In genomic region chr12:27331927-27332324, GRCh38 we compare ENCODE assay signal across 9 cellular contexts. TPM values are rescaled to one million over a fixed set of nuclear protein-coding genes. Genes with fewer than 3 reads are reported as not detected.
DNase-seq lines count a peak whose midpoint lies in the region; ATAC-seq and TF ChIP-seq lines count a peak whose summit lies in the region.
"Had no signal": no experiment of that assay in that cellular context is flagged by ENCODE, and none has a peak within 500 bp of the region (broad histone marks: within the 10 kb centered on the region; RNA-seq: fewer than 3 reads in every experiment).

No MANE protein-coding gene starts in this region.

- H3K9me2 ChIP-seq in OCI-LY1 (ENCODE audit: low read depth, low read length), result no peaks in the 10 kb centered on the region

- TF ChIP-seq CTCF in OCI-LY1 (IDR thresholded peaks at IDR 0.05; ENCODE audit: low read length) (no peak), dorsolateral prefrontal cortex (IDR thresholded peaks at IDR 0.05 in 54 of 56, conservative IDR thresholded peaks at IDR 0.05 in 2 of 56; ENCODE audit: low read depth in 1 of 56, partially characterized antibody in 56 of 56) (no peak), neural crest cell (conservative IDR thresholded peaks at IDR 0.05) (no peak)

- ATAC-seq in GM21381 (IDR thresholded peaks at IDR 0.05; ENCODE audit: unreplicated experiment) (no peak), GM19035 (IDR thresholded peaks at IDR 0.05; ENCODE audit: unreplicated experiment) (no peak)

- H3K27ac Mint-ChIP-seq in neural crest cell (ENCODE audit: unreplicated experiment), result no peak overlapping the region

- H3K4me3 Mint-ChIP-seq in neural crest cell, result peak overlapping the region; percentile 81

- H3K4me1 ChIP-seq in OCI-LY1 (ENCODE audit: insufficient read depth, low read length, severe bottlenecking), result peaks cover 12% of the 10 kb centered on the region

- peak; percentile 20 for DNase-seq in EH (ENCODE audit: low read depth)
- DNase-seq in dorsolateral prefrontal cortex, result no peak
- DNase-seq in neural crest cell (ENCODE audit: low read depth, low spot score), result no peak
- no peak for DNase-seq in COR-L47 (lab: John Stamatoyannopoulos, UW)
- no peak for DNase-seq in NCI-H1048 (lab: John Stamatoyannopoulos, UW)

- H3K36me3 ChIP-seq in OCI-LY1 (ENCODE audit: insufficient read depth, low read length), result no peaks in the 10 kb centered on the region

- H3K4me2 ChIP-seq in OCI-LY1 (ENCODE audit: low read length), result peak overlapping the region; percentile 82; the same call in 1 of the 2 replicates

- H2AFZ ChIP-seq in OCI-LY1 (ENCODE audit: low read length), result no peak overlapping the region

- H3K27me3 Mint-ChIP-seq in neural crest cell (ENCODE audit: low read depth), result peaks cover 55% of the 10 kb centered on the region

- no peak overlapping the region for H3K27ac ChIP-seq in OCI-LY1 (ENCODE audit: low read depth, low read length, poor library complexity, severe bottlenecking)
- peak overlapping the region in 1 of 59 donors; percentile 4 for H3K27ac ChIP-seq in dorsolateral prefrontal cortex

- H3K9ac ChIP-seq in OCI-LY1 (ENCODE audit: low read length), result no peak overlapping the region; the same call in 1 of the 2 replicates

- H3K27me3 ChIP-seq in OCI-LY1 (ENCODE audit: insufficient read depth, low read length) (no peaks in the 10 kb centered on the region; the same call in 1 of the 2 replicates), dorsolateral prefrontal cortex (peaks cover 0 to 21% (median 0%) of the 10 kb centered on the region in 45 donors)

- H3F3A ChIP-seq in OCI-LY1 (ENCODE audit: insufficient read depth, low read length), result no peaks in the 10 kb centered on the region

- no peaks in the 10 kb centered on the region for H3K9me3 ChIP-seq in OCI-LY1 (ENCODE audit: low read length)
- H3K9me3 ChIP-seq: body of pancreas had no signal

- no peaks in the 10 kb centered on the region for H3K9me3 Mint-ChIP-seq in neural crest cell

- intact Hi-C loops in dorsolateral prefrontal cortex (cut with DNase I), result no loop called here

- peaks cover 19% of the 10 kb centered on the region for H3K4me1 Mint-ChIP-seq in neural crest cell

- H3K79me2 ChIP-seq in OCI-LY1 (ENCODE audit: insufficient read depth, low read length), result no peaks in the 10 kb centered on the region

- no peaks in the 10 kb centered on the region for H3K36me3 Mint-ChIP-seq in neural crest cell (ENCODE audit: low read depth)

- H4K20me1 ChIP-seq in OCI-LY1 (ENCODE audit: insufficient read depth, low read length), result no peaks in the 10 kb centered on the region

- H3K4me3 ChIP-seq in OCI-LY1 (ENCODE audit: low read depth, low read length, poor library complexity, severe bottlenecking) (no peak overlapping the region), dorsolateral prefrontal cortex (peak overlapping the region in 52 of 59 donors; percentile 45 to 85 (median 71))

RNA-seq across cellular contexts. Expression of gene BMAL2, which starts 0.7 kb away (rescaled TPM):
- total RNA-seq in dorsolateral prefrontal cortex, result 10 to 100 TPM in 119 of 120 experiments, 1 to 10 TPM in 1; 9.8 to 39.9 (median 25.3) TPM
- 7.6 and 8.0 TPM in 2 replicates for total RNA-seq in neural crest cell
